Comparison of ENCODE assay signal across 1 cellular context in the genomic region with DNA sequence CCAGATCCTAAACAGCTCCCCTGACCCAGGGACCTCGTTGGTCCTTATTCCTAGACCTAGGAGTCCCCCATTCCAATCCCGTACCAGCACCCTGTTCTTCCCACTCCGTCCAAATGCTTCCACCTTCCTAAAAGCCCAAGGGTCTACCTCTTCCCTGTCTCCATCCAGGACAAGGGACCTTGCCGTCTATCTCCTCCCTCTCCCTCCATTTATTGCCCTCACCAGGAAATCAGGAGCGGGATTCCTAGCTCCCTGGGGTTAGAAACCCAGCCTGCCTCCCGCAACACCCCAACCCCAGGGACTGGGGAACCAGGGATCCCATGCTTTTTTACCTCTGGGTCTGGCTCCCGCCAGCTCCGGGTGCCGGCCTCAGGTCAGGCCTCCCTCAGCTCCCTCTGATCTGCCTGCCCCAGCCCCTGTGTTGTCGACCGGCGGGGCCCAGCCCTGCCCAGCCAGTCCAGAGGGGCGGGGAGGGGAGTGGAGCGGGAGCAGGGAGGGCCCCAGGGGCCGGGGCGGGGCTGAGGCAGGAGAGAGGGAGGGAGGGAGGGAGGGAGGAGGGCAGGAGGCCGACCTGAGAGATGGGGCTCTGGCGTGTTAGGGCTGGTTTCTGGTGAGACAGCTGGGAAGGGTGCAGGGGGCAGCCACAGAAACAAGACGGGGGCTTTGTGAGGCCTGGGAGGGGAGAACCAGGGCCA.
TF ChIP-seq lines count a peak whose summit lies in the region.

A gene with protein sequence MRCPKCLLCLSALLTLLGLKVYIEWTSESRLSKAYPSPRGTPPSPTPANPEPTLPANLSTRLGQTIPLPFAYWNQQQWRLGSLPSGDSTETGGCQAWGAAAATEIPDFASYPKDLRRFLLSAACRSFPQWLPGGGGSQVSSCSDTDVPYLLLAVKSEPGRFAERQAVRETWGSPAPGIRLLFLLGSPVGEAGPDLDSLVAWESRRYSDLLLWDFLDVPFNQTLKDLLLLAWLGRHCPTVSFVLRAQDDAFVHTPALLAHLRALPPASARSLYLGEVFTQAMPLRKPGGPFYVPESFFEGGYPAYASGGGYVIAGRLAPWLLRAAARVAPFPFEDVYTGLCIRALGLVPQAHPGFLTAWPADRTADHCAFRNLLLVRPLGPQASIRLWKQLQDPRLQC (minus strand): TSS at position 423 of the 695 bp plus-strand sequence. CDS start 596 bp downstream, outside the sequence.

TF ChIP-seq in K562, 482 proteins besides CTCF, POLR2A, EP300 and RAD21 (continued from another document and continues in another):
- TF ChIP-seq, protein P1, sequence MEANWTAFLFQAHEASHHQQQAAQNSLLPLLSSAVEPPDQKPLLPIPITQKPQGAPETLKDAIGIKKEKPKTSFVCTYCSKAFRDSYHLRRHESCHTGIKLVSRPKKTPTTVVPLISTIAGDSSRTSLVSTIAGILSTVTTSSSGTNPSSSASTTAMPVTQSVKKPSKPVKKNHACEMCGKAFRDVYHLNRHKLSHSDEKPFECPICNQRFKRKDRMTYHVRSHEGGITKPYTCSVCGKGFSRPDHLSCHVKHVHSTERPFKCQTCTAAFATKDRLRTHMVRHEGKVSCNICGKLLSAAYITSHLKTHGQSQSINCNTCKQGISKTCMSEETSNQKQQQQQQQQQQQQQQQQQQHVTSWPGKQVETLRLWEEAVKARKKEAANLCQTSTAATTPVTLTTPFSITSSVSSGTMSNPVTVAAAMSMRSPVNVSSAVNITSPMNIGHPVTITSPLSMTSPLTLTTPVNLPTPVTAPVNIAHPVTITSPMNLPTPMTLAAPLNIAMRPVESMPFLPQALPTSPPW (CRISPR knock-in tag; IDR thresholded peaks at IDR 0.05): peak; percentile 94
- peak; percentile 74; the same call in 1 of the 2 replicates for TF ChIP-seq ZBTB7A (IDR thresholded peaks at IDR 0.05; ENCODE audit: borderline replicate concordance, control insufficient read depth, low read depth, low read length)
- TF ChIP-seq SMAD3 (CRISPR knock-in tag; conservative IDR thresholded peaks at IDR 0.05): no peak
- peak; percentile 19; the same call in 1 of the 2 replicates for TF ChIP-seq POLR2AphosphoS5 (IDR thresholded peaks at IDR 0.05; ENCODE audit: control insufficient read depth, insufficient read depth, low read depth, low read length)
- TF ChIP-seq TBP (optimal IDR thresholded peaks at IDR 0.05; ENCODE audit: low read depth, low read length): peak; percentile 25
- 0 out of 2 replicates have a peak, but pooled peaks have one; percentile 17 for TF ChIP-seq ZNF445 (CRISPR knock-in tag; IDR thresholded peaks at IDR 0.05; ENCODE audit: low read depth)
- TF ChIP-seq ESRRB (CRISPR knock-in tag; IDR thresholded peaks at IDR 0.05; ENCODE audit: borderline replicate concordance): no peak
- no peak for TF ChIP-seq SMARCB1 (IDR thresholded peaks at IDR 0.05; ENCODE audit: insufficient read length, low read depth)
- TF ChIP-seq, protein P2, sequence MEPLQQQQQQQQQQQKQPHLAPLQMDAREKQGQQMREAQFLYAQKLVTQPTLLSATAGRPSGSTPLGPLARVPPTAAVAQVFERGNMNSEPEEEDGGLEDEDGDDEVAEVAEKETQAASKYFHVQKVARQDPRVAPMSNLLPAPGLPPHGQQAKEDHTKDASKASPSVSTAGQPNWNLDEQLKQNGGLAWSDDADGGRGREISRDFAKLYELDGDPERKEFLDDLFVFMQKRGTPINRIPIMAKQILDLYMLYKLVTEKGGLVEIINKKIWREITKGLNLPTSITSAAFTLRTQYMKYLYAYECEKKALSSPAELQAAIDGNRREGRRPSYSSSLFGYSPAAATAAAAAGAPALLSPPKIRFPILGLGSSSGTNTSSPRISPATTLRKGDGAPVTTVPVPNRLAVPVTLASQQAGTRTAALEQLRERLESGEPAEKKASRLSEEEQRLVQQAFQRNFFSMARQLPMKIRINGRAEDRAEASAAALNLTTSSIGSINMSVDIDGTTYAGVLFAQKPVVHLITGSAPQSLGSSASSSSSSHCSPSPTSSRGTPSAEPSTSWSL (CRISPR knock-in tag; IDR thresholded peaks at IDR 0.05; ENCODE audit: borderline replicate concordance): 0 out of 2 replicates have a peak, but pooled peaks have one; percentile 25
- TF ChIP-seq MAZ (CRISPR knock-in tag; conservative IDR thresholded peaks at IDR 0.05 in 1 of 2, IDR thresholded peaks at IDR 0.05 in 1 of 2): peak; percentile 81 to 96
- TF ChIP-seq, protein P3, sequence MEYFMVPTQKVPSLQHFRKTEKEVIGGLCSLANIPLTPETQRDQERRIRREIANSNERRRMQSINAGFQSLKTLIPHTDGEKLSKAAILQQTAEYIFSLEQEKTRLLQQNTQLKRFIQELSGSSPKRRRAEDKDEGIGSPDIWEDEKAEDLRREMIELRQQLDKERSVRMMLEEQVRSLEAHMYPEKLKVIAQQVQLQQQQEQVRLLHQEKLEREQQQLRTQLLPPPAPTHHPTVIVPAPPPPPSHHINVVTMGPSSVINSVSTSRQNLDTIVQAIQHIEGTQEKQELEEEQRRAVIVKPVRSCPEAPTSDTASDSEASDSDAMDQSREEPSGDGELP (CRISPR knock-in tag; IDR thresholded peaks at IDR 0.05; ENCODE audit: borderline replicate concordance): peak; percentile 62; the same call in 1 of the 2 replicates
- TF ChIP-seq, protein P4, sequence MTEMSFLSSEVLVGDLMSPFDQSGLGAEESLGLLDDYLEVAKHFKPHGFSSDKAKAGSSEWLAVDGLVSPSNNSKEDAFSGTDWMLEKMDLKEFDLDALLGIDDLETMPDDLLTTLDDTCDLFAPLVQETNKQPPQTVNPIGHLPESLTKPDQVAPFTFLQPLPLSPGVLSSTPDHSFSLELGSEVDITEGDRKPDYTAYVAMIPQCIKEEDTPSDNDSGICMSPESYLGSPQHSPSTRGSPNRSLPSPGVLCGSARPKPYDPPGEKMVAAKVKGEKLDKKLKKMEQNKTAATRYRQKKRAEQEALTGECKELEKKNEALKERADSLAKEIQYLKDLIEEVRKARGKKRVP (CRISPR knock-in tag; IDR thresholded peaks at IDR 0.05): 0 out of 2 replicates have a peak, but pooled peaks have one; percentile 35
- no peak for TF ChIP-seq STAT5B (CRISPR knock-in tag; IDR thresholded peaks at IDR 0.05)
- peak; percentile 29; the same call in 1 of the 2 replicates for TF ChIP-seq SMAD4 (CRISPR knock-in tag; conservative IDR thresholded peaks at IDR 0.05)
- TF ChIP-seq NFXL1 (CRISPR knock-in tag; IDR thresholded peaks at IDR 0.05): 0 out of 2 replicates have a peak, but pooled peaks have one; percentile 35
- TF ChIP-seq, protein P5, sequence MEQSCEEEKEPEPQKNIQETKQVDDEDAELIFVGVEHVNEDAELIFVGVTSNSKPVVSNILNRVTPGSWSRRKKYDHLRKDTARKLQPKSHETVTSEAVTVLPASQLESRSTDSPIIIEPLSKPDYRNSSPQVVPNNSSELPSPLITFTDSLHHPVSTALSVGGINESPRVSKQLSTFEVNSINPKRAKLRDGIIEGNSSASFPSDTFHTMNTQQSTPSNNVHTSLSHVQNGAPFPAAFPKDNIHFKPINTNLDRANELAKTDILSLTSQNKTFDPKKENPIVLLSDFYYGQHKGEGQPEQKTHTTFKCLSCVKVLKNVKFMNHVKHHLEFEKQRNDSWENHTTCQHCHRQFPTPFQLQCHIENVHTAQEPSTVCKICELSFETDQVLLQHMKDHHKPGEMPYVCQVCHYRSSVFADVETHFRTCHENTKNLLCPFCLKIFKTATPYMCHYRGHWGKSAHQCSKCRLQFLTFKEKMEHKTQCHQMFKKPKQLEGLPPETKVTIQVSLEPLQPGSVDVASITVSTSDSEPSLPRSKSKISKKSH (CRISPR knock-in tag; IDR thresholded peaks at IDR 0.05): no peak
- TF ChIP-seq NCOR1 (IDR thresholded peaks at IDR 0.05): no peak
- no peak for TF ChIP-seq ZNF717 (CRISPR knock-in tag; IDR thresholded peaks at IDR 0.05)
- no peak for TF ChIP-seq ZNF165 (CRISPR knock-in tag; IDR thresholded peaks at IDR 0.05; ENCODE audit: borderline replicate concordance)
- peak; percentile 47; the same call in 1 of the 2 replicates for TF ChIP-seq RBFOX2 (IDR thresholded peaks at IDR 0.05; ENCODE audit: low read depth, low read length)
- no peak for TF ChIP-seq SLC30A9 (CRISPR knock-in tag; IDR thresholded peaks at IDR 0.05)
- TF ChIP-seq, protein P6, sequence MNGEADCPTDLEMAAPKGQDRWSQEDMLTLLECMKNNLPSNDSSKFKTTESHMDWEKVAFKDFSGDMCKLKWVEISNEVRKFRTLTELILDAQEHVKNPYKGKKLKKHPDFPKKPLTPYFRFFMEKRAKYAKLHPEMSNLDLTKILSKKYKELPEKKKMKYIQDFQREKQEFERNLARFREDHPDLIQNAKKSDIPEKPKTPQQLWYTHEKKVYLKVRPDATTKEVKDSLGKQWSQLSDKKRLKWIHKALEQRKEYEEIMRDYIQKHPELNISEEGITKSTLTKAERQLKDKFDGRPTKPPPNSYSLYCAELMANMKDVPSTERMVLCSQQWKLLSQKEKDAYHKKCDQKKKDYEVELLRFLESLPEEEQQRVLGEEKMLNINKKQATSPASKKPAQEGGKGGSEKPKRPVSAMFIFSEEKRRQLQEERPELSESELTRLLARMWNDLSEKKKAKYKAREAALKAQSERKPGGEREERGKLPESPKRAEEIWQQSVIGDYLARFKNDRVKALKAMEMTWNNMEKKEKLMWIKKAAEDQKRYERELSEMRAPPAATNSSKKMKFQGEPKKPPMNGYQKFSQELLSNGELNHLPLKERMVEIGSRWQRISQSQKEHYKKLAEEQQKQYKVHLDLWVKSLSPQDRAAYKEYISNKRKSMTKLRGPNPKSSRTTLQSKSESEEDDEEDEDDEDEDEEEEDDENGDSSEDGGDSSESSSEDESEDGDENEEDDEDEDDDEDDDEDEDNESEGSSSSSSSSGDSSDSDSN (IDR thresholded peaks at IDR 0.05; ENCODE audit: borderline replicate concordance in 1 of 2, low read depth in 2 of 2, low read length in 2 of 2): peak; percentile 40 to 65; a peak in 1 of 4 replicates
- TF ChIP-seq RFX1 (IDR thresholded peaks at IDR 0.05): no peak
- TF ChIP-seq ZNF583 (CRISPR knock-in tag; IDR thresholded peaks at IDR 0.05): 0 out of 2 replicates have a peak, but pooled peaks have one; percentile 38
- no peak for TF ChIP-seq CHD2 (IDR thresholded peaks at IDR 0.05; ENCODE audit: low read depth, low read length)
- TF ChIP-seq NR2C1 (IDR thresholded peaks at IDR 0.05): no peak
- TF ChIP-seq NR2C1 (tag; IDR thresholded peaks at IDR 0.05): no peak
- peak; percentile 52; the same call in 1 of the 2 replicates for TF ChIP-seq PHF8 (IDR thresholded peaks at IDR 0.05; ENCODE audit: borderline replicate concordance, low read length)
- TF ChIP-seq, protein P7, sequence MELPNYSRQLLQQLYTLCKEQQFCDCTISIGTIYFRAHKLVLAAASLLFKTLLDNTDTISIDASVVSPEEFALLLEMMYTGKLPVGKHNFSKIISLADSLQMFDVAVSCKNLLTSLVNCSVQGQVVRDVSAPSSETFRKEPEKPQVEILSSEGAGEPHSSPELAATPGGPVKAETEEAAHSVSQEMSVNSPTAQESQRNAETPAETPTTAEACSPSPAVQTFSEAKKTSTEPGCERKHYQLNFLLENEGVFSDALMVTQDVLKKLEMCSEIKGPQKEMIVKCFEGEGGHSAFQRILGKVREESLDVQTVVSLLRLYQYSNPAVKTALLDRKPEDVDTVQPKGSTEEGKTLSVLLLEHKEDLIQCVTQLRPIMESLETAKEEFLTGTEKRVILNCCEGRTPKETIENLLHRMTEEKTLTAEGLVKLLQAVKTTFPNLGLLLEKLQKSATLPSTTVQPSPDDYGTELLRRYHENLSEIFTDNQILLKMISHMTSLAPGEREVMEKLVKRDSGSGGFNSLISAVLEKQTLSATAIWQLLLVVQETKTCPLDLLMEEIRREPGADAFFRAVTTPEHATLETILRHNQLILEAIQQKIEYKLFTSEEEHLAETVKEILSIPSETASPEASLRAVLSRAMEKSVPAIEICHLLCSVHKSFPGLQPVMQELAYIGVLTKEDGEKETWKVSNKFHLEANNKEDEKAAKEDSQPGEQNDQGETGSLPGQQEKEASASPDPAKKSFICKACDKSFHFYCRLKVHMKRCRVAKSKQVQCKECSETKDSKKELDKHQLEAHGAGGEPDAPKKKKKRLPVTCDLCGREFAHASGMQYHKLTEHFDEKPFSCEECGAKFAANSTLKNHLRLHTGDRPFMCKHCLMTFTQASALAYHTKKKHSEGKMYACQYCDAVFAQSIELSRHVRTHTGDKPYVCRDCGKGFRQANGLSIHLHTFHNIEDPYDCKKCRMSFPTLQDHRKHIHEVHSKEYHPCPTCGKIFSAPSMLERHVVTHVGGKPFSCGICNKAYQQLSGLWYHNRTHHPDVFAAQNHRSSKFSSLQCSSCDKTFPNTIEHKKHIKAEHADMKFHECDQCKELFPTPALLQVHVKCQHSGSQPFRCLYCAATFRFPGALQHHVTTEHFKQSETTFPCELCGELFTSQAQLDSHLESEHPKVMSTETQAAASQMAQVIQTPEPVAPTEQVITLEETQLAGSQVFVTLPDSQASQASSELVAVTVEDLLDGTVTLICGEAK (IDR thresholded peaks at IDR 0.05): no peak
- TF ChIP-seq, protein P7 (CRISPR knock-in tag; IDR thresholded peaks at IDR 0.05): no peak
- no peak for TF ChIP-seq SIX5 (IDR thresholded peaks at IDR 0.05; ENCODE audit: borderline replicate concordance in 1 of 2, insufficient read depth in 1 of 2, low read depth in 1 of 2, low read length in 2 of 2)
- TF ChIP-seq ZNF146 (CRISPR knock-in tag; IDR thresholded peaks at IDR 0.05; ENCODE audit: unreplicated experiment): no peak
- peak; percentile 43 for TF ChIP-seq POLR2B (IDR thresholded peaks at IDR 0.05; ENCODE audit: low read depth, partially characterized antibody)
- TF ChIP-seq POLR2G (IDR thresholded peaks at IDR 0.05; ENCODE audit: low read depth, low read length): peak; percentile 80
- peak; percentile 76 for TF ChIP-seq ZFX (CRISPR knock-in tag; IDR thresholded peaks at IDR 0.05)
- 0 out of 2 replicates have a peak, but pooled peaks have one; percentile 10 for TF ChIP-seq KLF16 (IDR thresholded peaks at IDR 0.05)
- no peak for TF ChIP-seq CBX5 (IDR thresholded peaks at IDR 0.05; ENCODE audit: borderline replicate concordance, low read depth)
- peak; percentile 50 for TF ChIP-seq KDM5B (IDR thresholded peaks at IDR 0.05; ENCODE audit: insufficient replicate concordance, low read depth, low read length)
